Comparison of ENCODE assay signal across 21 cellular contexts in genomic region chr20:62412194-62413024, GRCh38. TPM values are rescaled to one million over a fixed set of nuclear protein-coding genes. Genes with fewer than 3 reads are reported as not detected.
A peak's percentile ranks its signal among the peaks of the same experiment; 100 is the strongest.
DNase-seq lines count a peak whose midpoint lies in the region; ATAC-seq, FAIRE-seq and TF ChIP-seq lines count a peak whose summit lies in the region.
"Had no signal": no experiment of that assay in that cellular context is flagged by ENCODE, and none has a peak within 500 bp of the region (broad histone marks: within the 10 kb centered on the region; RNA-seq: fewer than 3 reads in every experiment).

No MANE protein-coding gene starts in this region.

- peak; percentile 70 for ATAC-seq in left colon
- ATAC-seq: Right ventricle myocardium inferior had no signal

- no peak for FAIRE-seq in small intestine (lab: Jason Lieb, UNC)
- FAIRE-seq: GM12891, GM18507 had no signal

- H3K36me3 ChIP-seq in Peyer's patch: no peaks in the 10 kb centered on the region
- H3K36me3 ChIP-seq in small intestine (ENCODE audit: control insufficient read depth in 2 of 2, insufficient read depth in 2 of 2, low read length in 2 of 2): no peaks in the 10 kb centered on the region
- H3K36me3 ChIP-seq: BE2C, MG63 had no signal

- H3K4me1 ChIP-seq in Peyer's patch (peaks cover 9 to 66% (median 15%) of the 10 kb centered on the region in 4 donors), small intestine (ENCODE audit: control insufficient read depth in 2 of 2, insufficient read depth in 1 of 2, low read depth in 1 of 2, low read length in 1 of 2) (peaks cover 0 to 2% of the 10 kb centered on the region in 2 donors)

- H3K27me3 ChIP-seq in Peyer's patch (no peaks in the 10 kb centered on the region), small intestine (ENCODE audit: control insufficient read depth in 2 of 2, insufficient read depth in 2 of 2, low read length in 2 of 2) (no peaks in the 10 kb centered on the region)
- H3K27me3 ChIP-seq: BE2C, MG63 had no signal

- peak in 3 of 6 experiments; percentile 29 to 40 (median 31) for TF ChIP-seq CTCF in Peyer's patch (IDR thresholded peaks at IDR 0.05)

- peak; percentile 84 to 95 for TF ChIP-seq POLR2A in Peyer's patch (IDR thresholded peaks at IDR 0.05)

- H3K9me3 ChIP-seq in Peyer's patch (no peaks in the 10 kb centered on the region), small intestine (ENCODE audit: control insufficient read depth, low read depth) (no peaks in the 10 kb centered on the region)
- H3K9me3 ChIP-seq: BE2C, MG63 had no signal

- intact Hi-C loops in left colon (cut with DNase I, micrococcal nuclease) (no loop called here), cardiac septum (cut with DNase I) (loop anchor here (10.0 kb wide), 1 partner anchor 202 kb away; no protein-coding TSS in a partner anchor)

- peak overlapping the region in 3 of 4 donors; percentile 86 to 98 (median 96) for H3K27ac ChIP-seq in Peyer's patch
- peak overlapping the region; percentile 90 to 97 for H3K27ac ChIP-seq in small intestine (ENCODE audit: low read depth in 1 of 2, low read length in 1 of 2)
- H3K27ac ChIP-seq: SK-N-MC had no signal

- peak overlapping the region in 3 of 4 donors; percentile 13 to 60 (median 50) for H3K4me3 ChIP-seq in Peyer's patch
- H3K4me3 ChIP-seq in small intestine (ENCODE audit: low read depth in 1 of 2, low read length in 2 of 2): peak overlapping the region in 1 of 2 donors; percentile 59
- H3K4me3 ChIP-seq: MG63, SK-N-MC had no signal

- DNase-seq in NCI-H146 (lab: John Stamatoyannopoulos, UW): peak; percentile 67
- DNase-seq in NCI-H146 treated with DMSO at 0.1 percent for 48 hours (lab: John Stamatoyannopoulos, UW; ENCODE audit: unreplicated experiment): no peak
- peak in 2 of 3 donors; percentile 94 to 98 for DNase-seq in Peyer's patch
- DNase-seq in left colon: peak; percentile 91 to 97
- peak; percentile 99 for DNase-seq in small intestine
- DNase-seq in GOT3 (lab: John Stamatoyannopoulos, UW): no peak
- no peak for DNase-seq in GDM1 (lab: John Stamatoyannopoulos, UW)
- no peak for DNase-seq in cardiac septum (ENCODE audit: low spot score)
- DNase-seq: 8988T; BE2C; CD4-positive, alpha-beta memory T cell; GF-D8; Karpas-422; MG63; NCI-H1092; NCI-H187; NCI-H446 treated with DMSO at 0.1 percent for 48 hours had no signal

- 19 to 51% (median 34%) methylated on average over 22 of the region's 22 CpGs for WGBS in small intestine, 3 donors

RNA-seq across cellular contexts. Expression of gene CABLES2, which starts 5.3 kb away (rescaled TPM):
- total RNA-seq in Peyer's patch: 10 to 100 TPM in 2 of 4 donors, 1 to 10 TPM in 2; 7.2 to 33.8 (median 11.1) TPM
- total RNA-seq in left colon: 1 to 10 TPM; 7.8 to 9.5 TPM
- polyA plus RNA-seq in small intestine: 1 to 10 TPM; 1.3 to 4.7 (median 2.4) TPM
- 10.7 TPM for total RNA-seq in cardiac septum

RNA-seq across cellular contexts. Expression of gene RBBP8NL, which starts 14.9 kb away (rescaled TPM):
- total RNA-seq in Peyer's patch: 10 to 100 TPM in 3 of 4 donors, 1 to 10 TPM in 1; 6.6 to 26.7 (median 13.4) TPM
- 1 to 10 TPM; 4.8 to 6.7 TPM for total RNA-seq in left colon
- polyA plus RNA-seq in small intestine: 10 to 100 TPM in 2 of 3 donors, 1 to 10 TPM in 1; 8.0 to 28.0 (median 14.9) TPM
- not detected for total RNA-seq in cardiac septum
- total RNA-seq: CD4-positive, alpha-beta memory T cell; Right ventricle myocardium inferior had no signal
- polyA plus RNA-seq: CD4-positive, alpha-beta memory T cell had no signal

RNA-seq across cellular contexts. Expression of gene RPS21, which starts 25.5 kb away (rescaled TPM):
- total RNA-seq in Peyer's patch (100 to 1,000 TPM; 507 to 769 (median 622) TPM), left colon (1,000 to 10,000 TPM; 1,150 to 1,291 TPM), cardiac septum (466 TPM)
- polyA plus RNA-seq in small intestine: 1,000 to 10,000 TPM; 2,545 to 8,814 (median 4,142) TPM

RNA-seq across cellular contexts. Expression of gene LAMA5, which starts 45.3 kb away (rescaled TPM):
- 100 to 1,000 TPM in 2 of 4 donors, 10 to 100 TPM in 2; 31.2 to 328 (median 87.3) TPM for total RNA-seq in Peyer's patch
- 10 to 100 TPM; 18.2 to 45.8 TPM for total RNA-seq in left colon
- polyA plus RNA-seq in small intestine: 10 to 100 TPM in 1 of 3 donors, 1 to 10 TPM in 2; 1.3 to 39.8 (median 6.2) TPM
- 101 TPM for total RNA-seq in cardiac septum
- polyA plus RNA-seq: CD4-positive, alpha-beta memory T cell had no signal

Comparison
In these comparisons a context has a peak if more than half of its experiments do, and no peak if none do; other contexts are left out.
1. DNase-seq: peak in NCI-H146 (single experiment), Peyer's patch (2 of 3), left colon (2 of 2) and small intestine (single experiment); none in NCI-H146 treated with DMSO at 0.1 percent for 48 hours (single experiment), GOT3 (single experiment), GDM1 (single experiment) and cardiac septum (single experiment).